Comparison of ENCODE assay signal across 8 cellular contexts in the genomic region with DNA sequence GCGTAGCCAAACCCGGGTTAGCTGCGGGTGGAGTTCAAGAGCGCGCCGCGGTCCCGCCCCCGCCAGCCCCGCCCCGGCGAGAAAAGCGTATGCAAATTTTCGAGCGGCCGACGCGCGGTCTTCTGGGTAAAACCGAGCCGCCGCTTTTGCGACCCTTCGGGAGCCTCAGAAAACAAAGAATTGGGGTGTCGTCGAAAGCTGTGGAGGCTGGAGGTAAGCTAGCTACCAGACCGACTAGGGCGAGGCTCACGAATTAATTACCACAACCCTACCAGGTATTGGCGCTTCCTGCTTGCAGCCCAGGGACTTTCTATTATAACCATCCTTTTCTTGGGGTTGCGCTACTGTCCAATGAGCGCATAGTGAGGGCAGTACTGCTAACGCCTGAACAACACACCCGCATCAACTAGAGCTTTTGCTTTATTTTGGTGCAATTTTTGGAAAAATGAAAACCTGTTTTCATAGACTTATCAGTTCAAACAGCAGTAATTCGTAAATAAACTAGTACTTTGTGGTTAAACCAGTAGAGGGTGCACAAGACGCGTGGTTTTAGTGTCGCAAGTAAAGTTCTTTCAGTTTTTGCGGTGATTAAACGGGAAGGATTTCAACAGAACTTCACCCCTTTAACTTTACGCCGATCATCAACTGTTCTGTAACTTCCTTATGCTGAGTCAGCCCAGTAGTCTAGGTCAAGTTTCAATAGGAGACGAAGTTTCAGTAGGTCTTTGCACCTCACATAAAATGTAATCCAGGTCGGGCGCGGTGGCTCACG. TPM values are rescaled to one million over a fixed set of nuclear protein-coding genes. Genes with fewer than 3 reads are reported as not detected.
DNase-seq lines count a peak whose midpoint lies in the region; ATAC-seq and FAIRE-seq lines count a peak whose summit lies in the region.

A gene (plus strand): TSS at position 318 of the 772 bp plus-strand sequence.

- H3K9me3 ChIP-seq in iPS-18c (ENCODE audit: control insufficient read depth, insufficient read depth, low read length) (no peaks in the 10 kb centered on the region), skeletal muscle tissue (ENCODE audit: control insufficient read depth in 3 of 3, low read length in 3 of 3) (no peaks in the 10 kb centered on the region)

- ATAC-seq in GM18519 (IDR thresholded peaks at IDR 0.05; ENCODE audit: low FRiP score, unreplicated experiment) (peak; percentile 68), HG03060 (IDR thresholded peaks at IDR 0.05; ENCODE audit: low read depth, unreplicated experiment) (peak; percentile 66)

- H3K4me1 ChIP-seq in skeletal muscle tissue (ENCODE audit: control insufficient read depth in 3 of 3, insufficient read depth in 3 of 3, low read length in 3 of 3), result peaks cover 29 to 49% (median 48%) of the 10 kb centered on the region in 3 donors

- peak within 1 kb of the TSS; percentile 92 to 96 (median 94) for H3K9ac ChIP-seq in skeletal muscle tissue (ENCODE audit: low read depth in 1 of 3, low read length in 3 of 3)

- H3K27ac ChIP-seq in skeletal muscle tissue (ENCODE audit: low read depth, low read length), result peak within 1 kb of the TSS; percentile 97

- FAIRE-seq in A204.1 (lab: Jason Lieb, UNC), result peak; percentile 94

- peaks cover 0 to 5% (median 4%) of the 10 kb centered on the region in 3 donors for H3K36me3 ChIP-seq in skeletal muscle tissue (ENCODE audit: control insufficient read depth in 3 of 3, insufficient read depth in 3 of 3, low read length in 3 of 3)

- H3K4me3 ChIP-seq in iPS-18c (ENCODE audit: insufficient read depth, low read depth, low read length) (peak within 1 kb of the TSS; percentile 59), skeletal muscle tissue (ENCODE audit: low read length in 3 of 3) (peak within 1 kb of the TSS; percentile 88 to 97 (median 92))

- H3K27me3 ChIP-seq in skeletal muscle tissue (ENCODE audit: control insufficient read depth in 3 of 3, insufficient read depth in 3 of 3, low read length in 3 of 3), result no peaks in the 10 kb centered on the region

- DNase-seq in NCI-H2107 treated with DMSO at 0.1 percent for 48 hours (lab: John Stamatoyannopoulos, UW; ENCODE audit: unreplicated experiment), result peak; percentile 93
- DNase-seq in UCSD-AML1 (lab: John Stamatoyannopoulos, UW; ENCODE audit: unreplicated experiment), result peak; percentile 84
- DNase-seq in brain pericyte (ENCODE audit: low read depth, low spot score), result peak; percentile 97

RNA-seq across cellular contexts. Expression of the gene that starts here (rescaled TPM):
- total RNA-seq in skeletal muscle tissue, result not detected

Comparison
In these comparisons a context has a peak if more than half of its experiments do, and no peak if none do; other contexts are left out.
1. Peak in every context shown above with its lines: DNase-seq, ATAC-seq, H3K4me3 ChIP-seq and H3K27ac ChIP-seq.